Comparison of ENCODE assay signal across 12 cellular contexts in genomic region chr3:113057117-113057516, GRCh38.
DNase-seq lines count a peak whose midpoint lies in the region; ATAC-seq, FAIRE-seq and TF ChIP-seq lines count a peak whose summit lies in the region.
"Had no signal": no experiment of that assay in that cellular context is flagged by ENCODE, and none has a peak within 500 bp of the region (broad histone marks: within the 10 kb centered on the region; RNA-seq: fewer than 3 reads in every experiment).

No MANE protein-coding gene starts in this region.

- H3K36me3 Mint-ChIP-seq in nephron progenitor cell (ENCODE audit: low read depth): peaks cover 8% of the 10 kb centered on the region

- POLR2A ChIA-PET in GM12878 (lab: Charles Lee): no interaction called here

- peaks cover 20% of the 10 kb centered on the region for H3K4me1 ChIP-seq in GM12878 (ENCODE audit: control insufficient read depth, insufficient read depth, low read length)
- peaks cover 0 to 30% (median 20%) of the 10 kb centered on the region in 4 donors for H3K4me1 ChIP-seq in upper lobe of left lung

- H3K36me3 ChIP-seq in GM12878 (ENCODE audit: control insufficient read depth in 2 of 2, insufficient read depth in 2 of 2, low read length in 1 of 2) (no peaks in the 10 kb centered on the region), upper lobe of left lung (no peaks in the 10 kb centered on the region)

- H3K4me1 Mint-ChIP-seq in nephron progenitor cell: no peaks in the 10 kb centered on the region
- H3K4me1 Mint-ChIP-seq: central memory CD8-positive, alpha-beta T cell had no signal

- no peak for TF ChIP-seq CTCF in GM12878 (IDR thresholded peaks at IDR 0.05 in 2 of 3, conservative IDR thresholded peaks at IDR 0.05 in 1 of 3; ENCODE audit: control insufficient read depth in 2 of 3, extremely low read depth in 1 of 3, insufficient read depth in 1 of 3, low read depth in 3 of 3, low read length in 3 of 3)
- no peak for TF ChIP-seq CTCF in upper lobe of left lung (IDR thresholded peaks at IDR 0.05)
- TF ChIP-seq CTCF in nephron progenitor cell (IDR thresholded peaks at IDR 0.05): no peak

- no peaks in the 10 kb centered on the region for H3K79me2 ChIP-seq in GM12878 (ENCODE audit: control insufficient read depth, insufficient read depth, low read length)

- H3K4me2 ChIP-seq in GM12878 (ENCODE audit: control insufficient read depth, insufficient read depth): peak overlapping the region; percentile 62

- no peak for FAIRE-seq in GM12878 (lab: Jason Lieb, UNC)

- no peak for TF ChIP-seq RAD21 in GM12878 (IDR thresholded peaks at IDR 0.05; ENCODE audit: insufficient read depth, low read depth, low read length)

- TF ChIP-seq POLR2A in GM12878 (IDR thresholded peaks at IDR 0.05; ENCODE audit: low read depth, low read length) (no peak), upper lobe of left lung (IDR thresholded peaks at IDR 0.05) (no peak)

- DNase-seq in GM12878 (ENCODE audit: low read depth, low spot score) (peak; percentile 49), upper lobe of left lung (no peak), nephron progenitor cell (no peak), T-helper 1 cell (no peak), DMS53 treated with DMSO at 0.1 percent for 48 hours (lab: John Stamatoyannopoulos, UW; ENCODE audit: unreplicated experiment) (no peak)
- DNase-seq: left colon; NK-92 treated with Interleukin-12 subunit alpha and Interleukin-12 subunit beta, amount 100 ng/mL, for 24 hours; T-helper 2 cell had no signal

- RAD21 ChIA-PET in GM12878 (lab: Charles Lee; ENCODE audit: unreplicated experiment): interaction anchor here (1.3 kb wide), 1 partner anchor 78 kb away, joined by 3 read pairs; no protein-coding TSS in a partner anchor

- CTCF ChIA-PET in GM12878 (lab: Yijun Ruan, JAX): interaction anchor here (1.0 to 5.1 kb wide), 2 partner anchors 29 to 231 kb away, joined by 3 to 24 read pairs; no protein-coding TSS in a partner anchor

- H4K20me1 ChIP-seq in GM12878 (ENCODE audit: control insufficient read depth, insufficient read depth): no peaks in the 10 kb centered on the region

- in situ Hi-C loops in GM12878 (cut with MboI): no loop called here

- no TSS peak for BruUV-seq in GM12878 (replicated peaks; lab: Mats Ljungman, UMichigan)

- H3K27ac ChIP-seq in GM12878 (ENCODE audit: control insufficient read depth, insufficient read depth): no peak overlapping the region; the same call in 1 of the 2 replicates
- no peak overlapping the region for H3K27ac ChIP-seq in upper lobe of left lung

- H3K27me3 ChIP-seq in GM12878 (replicated peaks in 1 of 2; ENCODE audit: control insufficient read depth in 2 of 2, insufficient read depth in 2 of 2, low read length in 1 of 2): no peaks in the 10 kb centered on the region
- no peaks in the 10 kb centered on the region for H3K27me3 ChIP-seq in upper lobe of left lung

- H3K9me3 ChIP-seq in GM12878 (replicated peaks; ENCODE audit: control insufficient read depth, insufficient read depth, low read length): no peaks in the 10 kb centered on the region; the same call in 2 of the 3 replicates
- no peaks in the 10 kb centered on the region for H3K9me3 ChIP-seq in upper lobe of left lung

- H3K27me3 Mint-ChIP-seq in nephron progenitor cell (ENCODE audit: low read depth, poor library complexity): no peaks in the 10 kb centered on the region
- H3K27me3 Mint-ChIP-seq: central memory CD8-positive, alpha-beta T cell had no signal

- no peak overlapping the region for H3K4me3 ChIP-seq in GM12878
- H3K4me3 ChIP-seq in upper lobe of left lung: no peak overlapping the region

- 1% methylated on average over 3 of the region's 3 CpGs for WGBS in GM12878 (ENCODE audit: insufficient coverage, insufficient replicate concordance, low lambda C conversion rate, missing lambda C conversion rate)
- WGBS in upper lobe of left lung, 2 donors: 70 to 76% methylated on average over 3 of the region's 3 CpGs

- no peak overlapping the region for H2AFZ ChIP-seq in GM12878 (ENCODE audit: control insufficient read depth, low read depth, low read length)

- SMC1A ChIA-PET in GM12878 (lab: Charles Lee; ENCODE audit: uncharacterized antibody, unreplicated experiment): interaction anchor here (0.7 to 1.6 kb wide), 3 partner anchors 9 to 39 kb away, joined by 3 to 4 read pairs (median 4); no protein-coding TSS in a partner anchor

- ATAC-seq in GM18858 (IDR thresholded peaks at IDR 0.05; ENCODE audit: unreplicated experiment): peak; percentile 88
- ATAC-seq in GM21381 (IDR thresholded peaks at IDR 0.05; ENCODE audit: unreplicated experiment): peak; percentile 69
- ATAC-seq in HG03045 (IDR thresholded peaks at IDR 0.05; ENCODE audit: unreplicated experiment): peak; percentile 88
- ATAC-seq in GM12878: peak; percentile 71
- ATAC-seq in upper lobe of left lung (ENCODE audit: low FRiP score in 2 of 2): no peak
- ATAC-seq: left colon had no signal

- intact Hi-C loops in GM12878 (cut with micrococcal nuclease; ENCODE audit: unreplicated experiment): no loop called here

- TF ChIP-seq EP300 in GM12878 (IDR thresholded peaks at IDR 0.05; ENCODE audit: borderline replicate concordance in 1 of 2, control insufficient read depth in 1 of 2, low read depth in 2 of 2, low read length in 2 of 2): peak in 1 of 2 experiments; percentile 22; a peak in 1 of 4 replicates
- TF ChIP-seq EP300 in upper lobe of left lung (IDR thresholded peaks at IDR 0.05): no peak

- no peak overlapping the region for H3K27ac Mint-ChIP-seq in nephron progenitor cell

- no peak overlapping the region for H3K9ac ChIP-seq in GM12878 (ENCODE audit: control insufficient read depth, insufficient read depth, low read length)

- no peak overlapping the region for H3K4me3 Mint-ChIP-seq in nephron progenitor cell
- H3K4me3 Mint-ChIP-seq: central memory CD8-positive, alpha-beta T cell had no signal

- H3K9me3 Mint-ChIP-seq in nephron progenitor cell: peaks cover 3% of the 10 kb centered on the region
- H3K9me3 Mint-ChIP-seq: central memory CD8-positive, alpha-beta T cell had no signal

TF ChIP-seq in GM12878, 131 proteins besides CTCF, POLR2A, EP300 and RAD21 (continues in another document):
- TF ChIP-seq NFXL1 (IDR thresholded peaks at IDR 0.05; ENCODE audit: borderline replicate concordance) (no peak), EED (IDR thresholded peaks at IDR 0.05; ENCODE audit: low read depth) (peak; percentile 74), MLLT1 (IDR thresholded peaks at IDR 0.05) (no peak), EZH2 (IDR thresholded peaks at IDR 0.05; ENCODE audit: borderline replicate concordance, control insufficient read depth, low read depth, low read length) (no peak), NFIC (IDR thresholded peaks at IDR 0.05; ENCODE audit: low read depth, low read length) (peak; percentile 77), ZNF274 (IDR thresholded peaks at IDR 0.05; ENCODE audit: insufficient read depth, insufficient read length) (no peak), RCOR1 (conservative IDR thresholded peaks at IDR 0.05; ENCODE audit: low read depth, low read length) (no peak), SIN3A (IDR thresholded peaks at IDR 0.05; ENCODE audit: low read depth, low read length) (no peak), HDAC2 (IDR thresholded peaks at IDR 0.05) (no peak), MAX (IDR thresholded peaks at IDR 0.05; ENCODE audit: low read depth, low read length) (no peak), SPI1 (IDR thresholded peaks at IDR 0.05; ENCODE audit: borderline replicate concordance, insufficient read depth, low read depth, low read length) (peak; percentile 81), HDAC6 (IDR thresholded peaks at IDR 0.05; ENCODE audit: unreplicated experiment) (no peak), CREM (IDR thresholded peaks at IDR 0.05; ENCODE audit: low read depth) (peak; percentile 23; the same call in 1 of the 2 replicates), TARDBP (IDR thresholded peaks at IDR 0.05; ENCODE audit: borderline replicate concordance) (no peak), IRF5 (IDR thresholded peaks at IDR 0.05; ENCODE audit: borderline replicate concordance) (no peak), FOS (IDR thresholded peaks at IDR 0.05; ENCODE audit: borderline replicate concordance, extremely low read depth, insufficient read length) (no peak), SMC3 (IDR thresholded peaks at IDR 0.05; ENCODE audit: borderline replicate concordance, low read length) (no peak)

Comparison
In these comparisons a context has a peak if more than half of its experiments do, and no peak if none do; other contexts are left out.
1. ATAC-seq: peak in GM18858 (single experiment), GM21381 (single experiment), HG03045 (single experiment) and GM12878 (single experiment); none in upper lobe of left lung (0 of 2).